In genomic region chr19:37770985-37771384, GRCh38 we compare ENCODE assay signal across 6 cellular contexts.
"Had no signal": no experiment of that assay in that cellular context is flagged by ENCODE, and none has a peak within 500 bp of the region (broad histone marks: within the 10 kb centered on the region; RNA-seq: fewer than 3 reads in every experiment).

No MANE protein-coding gene starts in this region.

- H3K9ac ChIP-seq: KMS-11 had no signal

- H3K4me2 ChIP-seq: KMS-11 had no signal

- H3K27ac ChIP-seq: HL-60, KMS-11 had no signal

- DNase-seq: IMR-90, KBM-7, KG1 had no signal

- FAIRE-seq: HTR-8/SVneo had no signal
